ENCODE assay signal across 26 cellular contexts in the genomic region with DNA sequence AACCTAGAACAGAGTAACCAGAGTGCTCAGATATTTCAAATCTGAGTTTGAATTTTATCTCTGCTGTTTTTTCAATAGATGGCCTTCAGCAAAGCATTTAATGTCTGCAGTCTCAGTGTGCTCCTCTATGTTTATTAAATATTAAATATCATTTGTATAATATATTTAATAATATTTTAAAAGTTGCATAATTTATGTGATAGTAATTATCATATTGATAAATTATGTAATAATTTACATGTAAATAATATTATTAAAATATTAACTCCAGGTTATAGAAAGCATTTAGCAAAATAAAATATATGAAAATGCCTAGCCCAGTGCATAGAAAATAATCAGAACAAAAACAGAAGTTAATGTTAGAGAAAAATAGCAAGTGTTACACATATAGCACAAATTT.
DNase-seq lines count a peak whose midpoint lies in the region; ATAC-seq, FAIRE-seq and TF ChIP-seq lines count a peak whose summit lies in the region.
"Had no signal": no experiment of that assay in that cellular context is flagged by ENCODE, and none has a peak within 500 bp of the region (broad histone marks: within the 10 kb centered on the region; RNA-seq: fewer than 3 reads in every experiment).

No MANE protein-coding gene starts in this region.

- peaks cover 5% of the 10 kb centered on the region; the same call in 1 of the 2 replicates for H3K4me1 Mint-ChIP-seq in WTC11
- H3K4me1 Mint-ChIP-seq: CD14-positive monocyte; CD4-positive, alpha-beta memory T cell; CD8-positive, alpha-beta memory T cell had no signal

- no peak overlapping the region for H3K4me3 Mint-ChIP-seq in WTC11
- H3K4me3 Mint-ChIP-seq: CD14-positive monocyte; CD4-positive, alpha-beta memory T cell; CD4-positive, CD25-positive, alpha-beta regulatory T cell; CD8-positive, alpha-beta memory T cell had no signal

- H3K36me3 ChIP-seq in small intestine (ENCODE audit: control insufficient read depth in 2 of 2, insufficient read depth in 2 of 2, low read length in 2 of 2) (no peaks in the 10 kb centered on the region), SK-N-SH (replicated peaks in 1 of 2; ENCODE audit: control insufficient read depth in 1 of 2, insufficient read depth in 2 of 2, low read length in 1 of 2) (no peaks in the 10 kb centered on the region)
- H3K36me3 ChIP-seq: BE2C, BLaER1 had no signal

- H3K9ac ChIP-seq in SK-N-SH: no peak overlapping the region
- H3K9ac ChIP-seq: BLaER1 had no signal

- H3K79me2 ChIP-seq in SK-N-SH (ENCODE audit: insufficient read depth): no peaks in the 10 kb centered on the region

- CTCF ChIA-PET in WTC11 (lab: Charles Lee) (no interaction called here), SK-N-SH (lab: Yijun Ruan, JAX) (no interaction called here)

- no peaks in the 10 kb centered on the region for H3K9me2 ChIP-seq in SK-N-SH

- H3K4me2 ChIP-seq in SK-N-SH: no peak overlapping the region
- H3K4me2 ChIP-seq: BLaER1 had no signal

- POLR2A ChIA-PET in WTC11 (lab: Charles Lee): no interaction called here
- POLR2A ChIA-PET in SK-N-SH (lab: Yijun Ruan, JAX): no interaction called here

- H3K9me3 ChIP-seq in small intestine (ENCODE audit: control insufficient read depth, low read depth) (no peaks in the 10 kb centered on the region), SK-N-SH (no peaks in the 10 kb centered on the region)
- H3K9me3 ChIP-seq: BE2C had no signal

- FAIRE-seq in A204.1 (lab: Jason Lieb, UNC): peak; percentile 68
- FAIRE-seq in frontal cortex (lab: Jason Lieb, UNC): peak; percentile 76
- peak; percentile 39 for FAIRE-seq in small intestine (lab: Jason Lieb, UNC)
- FAIRE-seq: GM12891, GM18507 had no signal

- H3K36me3 Mint-ChIP-seq in WTC11: peaks cover 8% of the 10 kb centered on the region
- H3K36me3 Mint-ChIP-seq: CD14-positive monocyte; CD4-positive, alpha-beta memory T cell; CD4-positive, CD25-positive, alpha-beta regulatory T cell; CD8-positive, alpha-beta memory T cell had no signal

- no peak overlapping the region for H3K27ac Mint-ChIP-seq in WTC11
- H3K27ac Mint-ChIP-seq: CD14-positive monocyte; CD4-positive, alpha-beta memory T cell; CD4-positive, CD25-positive, alpha-beta regulatory T cell; CD8-positive, alpha-beta memory T cell had no signal

- no peak for ATAC-seq in WTC11
- no peak for ATAC-seq in GM21717 (IDR thresholded peaks at IDR 0.05; ENCODE audit: unreplicated experiment)
- ATAC-seq in GM21576 (IDR thresholded peaks at IDR 0.05; ENCODE audit: unreplicated experiment): no peak

- no peaks in the 10 kb centered on the region for H3K27me3 Mint-ChIP-seq in WTC11 (ENCODE audit: low read depth)
- H3K27me3 Mint-ChIP-seq: CD4-positive, alpha-beta memory T cell; CD4-positive, CD25-positive, alpha-beta regulatory T cell; CD8-positive, alpha-beta memory T cell had no signal

- DNase-seq in WTC11 (ENCODE audit: low spot score) (no peak), frontal cortex (ENCODE audit: low spot score in 2 of 2) (no peak), small intestine (no peak), SK-N-SH (no peak)
- DNase-seq: ACHN; BE2C; C1 segment of cervical spinal cord; CD4-positive, alpha-beta memory T cell; CD4-positive, CD25-positive, alpha-beta regulatory T cell; CD8-positive, alpha-beta memory T cell; COR-L47; DMS 273 treated with DMSO at 0.1 percent for 48 hours; DMS153; DMS53; DMS79; DND-41; EL; GF-D8 had no signal

- H3F3A ChIP-seq in SK-N-SH (replicated peaks; ENCODE audit: insufficient read depth): no peaks in the 10 kb centered on the region

- TF ChIP-seq CTCF in WTC11 (IDR thresholded peaks at IDR 0.05) (no peak), SK-N-SH (IDR thresholded peaks at IDR 0.05) (no peak)

- no peaks in the 10 kb centered on the region for H3K27me3 ChIP-seq in small intestine (ENCODE audit: control insufficient read depth in 2 of 2, insufficient read depth in 2 of 2, low read length in 2 of 2)
- no peaks in the 10 kb centered on the region; the same call in 1 of the 2 replicates for H3K27me3 ChIP-seq in SK-N-SH (ENCODE audit: insufficient read depth)
- H3K27me3 ChIP-seq: BE2C, BLaER1 had no signal

- H3K4me3 ChIP-seq in small intestine (ENCODE audit: low read depth in 1 of 2, low read length in 2 of 2): no peak overlapping the region
- H3K4me3 ChIP-seq in SK-N-SH (ENCODE audit: low read depth in 2 of 2, low read length in 1 of 2): no peak overlapping the region
- H3K4me3 ChIP-seq: BLaER1 had no signal

- no peak overlapping the region for H2AFZ ChIP-seq in SK-N-SH (ENCODE audit: low read depth)

- H3K4me1 ChIP-seq in small intestine (ENCODE audit: control insufficient read depth in 2 of 2, insufficient read depth in 1 of 2, low read depth in 1 of 2, low read length in 1 of 2): no peaks in the 10 kb centered on the region
- H3K4me1 ChIP-seq in SK-N-SH (ENCODE audit: control insufficient read depth in 1 of 2, insufficient read depth in 2 of 2, low read depth in 1 of 2, low read length in 1 of 2): no peaks in the 10 kb centered on the region
- H3K4me1 ChIP-seq: BE2C, BLaER1 had no signal

- peaks cover 23% of the 10 kb centered on the region for H3K9me3 Mint-ChIP-seq in WTC11

- H3K27ac ChIP-seq in small intestine (ENCODE audit: low read depth in 1 of 2, low read length in 1 of 2): no peak overlapping the region
- H3K27ac ChIP-seq in SK-N-SH (ENCODE audit: low read depth in 2 of 2, low read length in 1 of 2): no peak overlapping the region
- H3K27ac ChIP-seq: 22Rv1, BLaER1 had no signal

- H4K20me1 ChIP-seq in SK-N-SH (ENCODE audit: insufficient read depth): no peaks in the 10 kb centered on the region
- H4K20me1 ChIP-seq: BLaER1 had no signal

- TF ChIP-seq RAD21 in SK-N-SH (IDR thresholded peaks at IDR 0.05; ENCODE audit: low read length): no peak

- no peak for TF ChIP-seq EP300 in SK-N-SH (IDR thresholded peaks at IDR 0.05; ENCODE audit: borderline replicate concordance in 1 of 2, low read depth in 1 of 2, low read length in 1 of 2)

TF ChIP-seq in WTC11, 78 proteins besides CTCF, POLR2A, EP300 and RAD21:
- peak; percentile 91 for TF ChIP-seq HMGA2 (CRISPR knock-in tag; IDR thresholded peaks at IDR 0.05)
- TF ChIP-seq, protein P1, sequence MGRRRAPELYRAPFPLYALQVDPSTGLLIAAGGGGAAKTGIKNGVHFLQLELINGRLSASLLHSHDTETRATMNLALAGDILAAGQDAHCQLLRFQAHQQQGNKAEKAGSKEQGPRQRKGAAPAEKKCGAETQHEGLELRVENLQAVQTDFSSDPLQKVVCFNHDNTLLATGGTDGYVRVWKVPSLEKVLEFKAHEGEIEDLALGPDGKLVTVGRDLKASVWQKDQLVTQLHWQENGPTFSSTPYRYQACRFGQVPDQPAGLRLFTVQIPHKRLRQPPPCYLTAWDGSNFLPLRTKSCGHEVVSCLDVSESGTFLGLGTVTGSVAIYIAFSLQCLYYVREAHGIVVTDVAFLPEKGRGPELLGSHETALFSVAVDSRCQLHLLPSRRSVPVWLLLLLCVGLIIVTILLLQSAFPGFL (CRISPR knock-in tag; IDR thresholded peaks at IDR 0.05; ENCODE audit: borderline replicate concordance): no peak

TF ChIP-seq in SK-N-SH, 30 proteins besides CTCF, POLR2A, EP300 and RAD21:
- TF ChIP-seq, protein P2, sequence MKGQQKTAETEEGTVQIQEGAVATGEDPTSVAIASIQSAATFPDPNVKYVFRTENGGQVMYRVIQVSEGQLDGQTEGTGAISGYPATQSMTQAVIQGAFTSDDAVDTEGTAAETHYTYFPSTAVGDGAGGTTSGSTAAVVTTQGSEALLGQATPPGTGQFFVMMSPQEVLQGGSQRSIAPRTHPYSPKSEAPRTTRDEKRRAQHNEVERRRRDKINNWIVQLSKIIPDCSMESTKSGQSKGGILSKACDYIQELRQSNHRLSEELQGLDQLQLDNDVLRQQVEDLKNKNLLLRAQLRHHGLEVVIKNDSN (IDR thresholded peaks at IDR 0.05; ENCODE audit: borderline replicate concordance, low read depth): no peak
- TF ChIP-seq, protein P3, sequence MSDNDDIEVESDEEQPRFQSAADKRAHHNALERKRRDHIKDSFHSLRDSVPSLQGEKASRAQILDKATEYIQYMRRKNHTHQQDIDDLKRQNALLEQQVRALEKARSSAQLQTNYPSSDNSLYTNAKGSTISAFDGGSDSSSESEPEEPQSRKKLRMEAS (IDR thresholded peaks at IDR 0.05; ENCODE audit: low read depth): no peak
- TF ChIP-seq YY1 (IDR thresholded peaks at IDR 0.05; ENCODE audit: low read depth) (no peak), JUND (IDR thresholded peaks at IDR 0.05) (no peak), CHD2 (IDR thresholded peaks at IDR 0.05; ENCODE audit: low read length, partially characterized antibody) (no peak), FOSL2 (IDR thresholded peaks at IDR 0.05; ENCODE audit: borderline replicate concordance, low read depth) (no peak), MXI1 (IDR thresholded peaks at IDR 0.05; ENCODE audit: low read depth, low read length) (no peak)
- TF ChIP-seq, protein P4, sequence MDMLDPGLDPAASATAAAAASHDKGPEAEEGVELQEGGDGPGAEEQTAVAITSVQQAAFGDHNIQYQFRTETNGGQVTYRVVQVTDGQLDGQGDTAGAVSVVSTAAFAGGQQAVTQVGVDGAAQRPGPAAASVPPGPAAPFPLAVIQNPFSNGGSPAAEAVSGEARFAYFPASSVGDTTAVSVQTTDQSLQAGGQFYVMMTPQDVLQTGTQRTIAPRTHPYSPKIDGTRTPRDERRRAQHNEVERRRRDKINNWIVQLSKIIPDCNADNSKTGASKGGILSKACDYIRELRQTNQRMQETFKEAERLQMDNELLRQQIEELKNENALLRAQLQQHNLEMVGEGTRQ (IDR thresholded peaks at IDR 0.05; ENCODE audit: borderline replicate concordance, low read depth, low read length): no peak
